ENCODE assay signal across 1 cellular context in the genomic region with DNA sequence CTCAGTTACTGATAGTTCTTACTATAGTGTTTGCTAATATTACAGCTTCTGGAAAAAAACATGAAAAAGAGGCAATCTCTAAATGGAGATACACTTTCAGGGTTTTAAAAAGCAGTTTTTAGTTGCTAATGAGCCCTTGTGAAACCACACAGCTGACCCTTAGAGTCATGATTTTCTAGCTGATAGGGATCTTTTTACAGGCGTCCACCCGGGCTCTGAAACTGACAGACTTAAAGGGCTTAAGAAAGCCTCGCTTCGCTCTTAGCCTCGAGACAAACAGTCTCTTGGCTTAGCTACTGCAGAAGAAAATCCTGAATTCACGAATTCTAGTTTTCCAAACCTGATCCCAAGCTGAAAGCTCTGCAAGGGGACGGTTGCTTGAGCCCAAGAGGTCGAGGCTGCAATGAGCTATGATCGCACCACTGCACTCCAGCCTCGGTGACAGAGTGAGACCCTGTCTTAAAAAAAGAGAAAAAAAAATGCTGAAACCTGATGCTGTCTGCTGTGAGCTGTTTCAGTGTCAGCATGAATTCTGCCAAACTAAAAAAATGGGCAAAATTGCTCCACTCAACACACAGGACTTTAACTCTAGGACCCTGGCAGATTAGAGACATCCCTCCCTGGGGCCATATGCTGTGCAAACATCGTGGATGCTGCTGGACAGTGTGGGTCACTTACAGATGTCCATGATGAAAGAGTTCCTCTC.
TF ChIP-seq lines count a peak whose summit lies in the region.

No MANE protein-coding gene starts in this region.

TF ChIP-seq in WTC11, 78 proteins besides CTCF, POLR2A, EP300 and RAD21:
- TF ChIP-seq, protein P1, sequence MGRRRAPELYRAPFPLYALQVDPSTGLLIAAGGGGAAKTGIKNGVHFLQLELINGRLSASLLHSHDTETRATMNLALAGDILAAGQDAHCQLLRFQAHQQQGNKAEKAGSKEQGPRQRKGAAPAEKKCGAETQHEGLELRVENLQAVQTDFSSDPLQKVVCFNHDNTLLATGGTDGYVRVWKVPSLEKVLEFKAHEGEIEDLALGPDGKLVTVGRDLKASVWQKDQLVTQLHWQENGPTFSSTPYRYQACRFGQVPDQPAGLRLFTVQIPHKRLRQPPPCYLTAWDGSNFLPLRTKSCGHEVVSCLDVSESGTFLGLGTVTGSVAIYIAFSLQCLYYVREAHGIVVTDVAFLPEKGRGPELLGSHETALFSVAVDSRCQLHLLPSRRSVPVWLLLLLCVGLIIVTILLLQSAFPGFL (CRISPR knock-in tag; IDR thresholded peaks at IDR 0.05; ENCODE audit: borderline replicate concordance), result no peak
- TF ChIP-seq SMAD4 (CRISPR knock-in tag; IDR thresholded peaks at IDR 0.05) (no peak), GTF2I (CRISPR knock-in tag; conservative IDR thresholded peaks at IDR 0.05) (no peak), MYBL2 (CRISPR knock-in tag; IDR thresholded peaks at IDR 0.05) (no peak), ZNF423 (CRISPR knock-in tag; IDR thresholded peaks at IDR 0.05) (no peak), GABPB1 (CRISPR knock-in tag; IDR thresholded peaks at IDR 0.05) (no peak), ESRRA (CRISPR knock-in tag; IDR thresholded peaks at IDR 0.05; ENCODE audit: borderline replicate concordance) (no peak), ZNF671 (CRISPR knock-in tag; IDR thresholded peaks at IDR 0.05) (no peak), FOXK1 (CRISPR knock-in tag; IDR thresholded peaks at IDR 0.05) (no peak), KAT7 (CRISPR knock-in tag; IDR thresholded peaks at IDR 0.05; ENCODE audit: borderline replicate concordance) (no peak), ZNF416 (CRISPR knock-in tag; IDR thresholded peaks at IDR 0.05) (no peak), ATF1 (CRISPR knock-in tag; IDR thresholded peaks at IDR 0.05) (no peak), CREM (CRISPR knock-in tag; IDR thresholded peaks at IDR 0.05) (no peak)
- TF ChIP-seq, protein P2, sequence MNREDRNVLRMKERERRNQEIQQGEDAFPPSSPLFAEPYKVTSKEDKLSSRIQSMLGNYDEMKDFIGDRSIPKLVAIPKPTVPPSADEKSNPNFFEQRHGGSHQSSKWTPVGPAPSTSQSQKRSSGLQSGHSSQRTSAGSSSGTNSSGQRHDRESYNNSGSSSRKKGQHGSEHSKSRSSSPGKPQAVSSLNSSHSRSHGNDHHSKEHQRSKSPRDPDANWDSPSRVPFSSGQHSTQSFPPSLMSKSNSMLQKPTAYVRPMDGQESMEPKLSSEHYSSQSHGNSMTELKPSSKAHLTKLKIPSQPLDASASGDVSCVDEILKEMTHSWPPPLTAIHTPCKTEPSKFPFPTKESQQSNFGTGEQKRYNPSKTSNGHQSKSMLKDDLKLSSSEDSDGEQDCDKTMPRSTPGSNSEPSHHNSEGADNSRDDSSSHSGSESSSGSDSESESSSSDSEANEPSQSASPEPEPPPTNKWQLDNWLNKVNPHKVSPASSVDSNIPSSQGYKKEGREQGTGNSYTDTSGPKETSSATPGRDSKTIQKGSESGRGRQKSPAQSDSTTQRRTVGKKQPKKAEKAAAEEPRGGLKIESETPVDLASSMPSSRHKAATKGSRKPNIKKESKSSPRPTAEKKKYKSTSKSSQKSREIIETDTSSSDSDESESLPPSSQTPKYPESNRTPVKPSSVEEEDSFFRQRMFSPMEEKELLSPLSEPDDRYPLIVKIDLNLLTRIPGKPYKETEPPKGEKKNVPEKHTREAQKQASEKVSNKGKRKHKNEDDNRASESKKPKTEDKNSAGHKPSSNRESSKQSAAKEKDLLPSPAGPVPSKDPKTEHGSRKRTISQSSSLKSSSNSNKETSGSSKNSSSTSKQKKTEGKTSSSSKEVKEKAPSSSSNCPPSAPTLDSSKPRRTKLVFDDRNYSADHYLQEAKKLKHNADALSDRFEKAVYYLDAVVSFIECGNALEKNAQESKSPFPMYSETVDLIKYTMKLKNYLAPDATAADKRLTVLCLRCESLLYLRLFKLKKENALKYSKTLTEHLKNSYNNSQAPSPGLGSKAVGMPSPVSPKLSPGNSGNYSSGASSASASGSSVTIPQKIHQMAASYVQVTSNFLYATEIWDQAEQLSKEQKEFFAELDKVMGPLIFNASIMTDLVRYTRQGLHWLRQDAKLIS (CRISPR knock-in tag; IDR thresholded peaks at IDR 0.05; ENCODE audit: borderline replicate concordance), result no peak
- TF ChIP-seq, protein P3, sequence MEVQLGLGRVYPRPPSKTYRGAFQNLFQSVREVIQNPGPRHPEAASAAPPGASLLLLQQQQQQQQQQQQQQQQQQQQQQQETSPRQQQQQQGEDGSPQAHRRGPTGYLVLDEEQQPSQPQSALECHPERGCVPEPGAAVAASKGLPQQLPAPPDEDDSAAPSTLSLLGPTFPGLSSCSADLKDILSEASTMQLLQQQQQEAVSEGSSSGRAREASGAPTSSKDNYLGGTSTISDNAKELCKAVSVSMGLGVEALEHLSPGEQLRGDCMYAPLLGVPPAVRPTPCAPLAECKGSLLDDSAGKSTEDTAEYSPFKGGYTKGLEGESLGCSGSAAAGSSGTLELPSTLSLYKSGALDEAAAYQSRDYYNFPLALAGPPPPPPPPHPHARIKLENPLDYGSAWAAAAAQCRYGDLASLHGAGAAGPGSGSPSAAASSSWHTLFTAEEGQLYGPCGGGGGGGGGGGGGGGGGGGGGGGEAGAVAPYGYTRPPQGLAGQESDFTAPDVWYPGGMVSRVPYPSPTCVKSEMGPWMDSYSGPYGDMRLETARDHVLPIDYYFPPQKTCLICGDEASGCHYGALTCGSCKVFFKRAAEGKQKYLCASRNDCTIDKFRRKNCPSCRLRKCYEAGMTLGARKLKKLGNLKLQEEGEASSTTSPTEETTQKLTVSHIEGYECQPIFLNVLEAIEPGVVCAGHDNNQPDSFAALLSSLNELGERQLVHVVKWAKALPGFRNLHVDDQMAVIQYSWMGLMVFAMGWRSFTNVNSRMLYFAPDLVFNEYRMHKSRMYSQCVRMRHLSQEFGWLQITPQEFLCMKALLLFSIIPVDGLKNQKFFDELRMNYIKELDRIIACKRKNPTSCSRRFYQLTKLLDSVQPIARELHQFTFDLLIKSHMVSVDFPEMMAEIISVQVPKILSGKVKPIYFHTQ (CRISPR knock-in tag; IDR thresholded peaks at IDR 0.05), result no peak
- TF ChIP-seq, protein P4, sequence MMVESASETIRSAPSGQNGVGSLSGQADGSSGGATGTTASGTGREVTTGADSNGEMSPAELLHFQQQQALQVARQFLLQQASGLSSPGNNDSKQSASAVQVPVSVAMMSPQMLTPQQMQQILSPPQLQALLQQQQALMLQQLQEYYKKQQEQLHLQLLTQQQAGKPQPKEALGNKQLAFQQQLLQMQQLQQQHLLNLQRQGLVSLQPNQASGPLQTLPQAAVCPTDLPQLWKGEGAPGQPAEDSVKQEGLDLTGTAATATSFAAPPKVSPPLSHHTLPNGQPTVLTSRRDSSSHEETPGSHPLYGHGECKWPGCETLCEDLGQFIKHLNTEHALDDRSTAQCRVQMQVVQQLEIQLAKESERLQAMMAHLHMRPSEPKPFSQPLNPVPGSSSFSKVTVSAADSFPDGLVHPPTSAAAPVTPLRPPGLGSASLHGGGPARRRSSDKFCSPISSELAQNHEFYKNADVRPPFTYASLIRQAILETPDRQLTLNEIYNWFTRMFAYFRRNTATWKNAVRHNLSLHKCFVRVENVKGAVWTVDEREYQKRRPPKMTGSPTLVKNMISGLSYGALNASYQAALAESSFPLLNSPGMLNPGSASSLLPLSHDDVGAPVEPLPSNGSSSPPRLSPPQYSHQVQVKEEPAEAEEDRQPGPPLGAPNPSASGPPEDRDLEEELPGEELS (CRISPR knock-in tag; IDR thresholded peaks at IDR 0.05), result no peak
- TF ChIP-seq, protein P5, sequence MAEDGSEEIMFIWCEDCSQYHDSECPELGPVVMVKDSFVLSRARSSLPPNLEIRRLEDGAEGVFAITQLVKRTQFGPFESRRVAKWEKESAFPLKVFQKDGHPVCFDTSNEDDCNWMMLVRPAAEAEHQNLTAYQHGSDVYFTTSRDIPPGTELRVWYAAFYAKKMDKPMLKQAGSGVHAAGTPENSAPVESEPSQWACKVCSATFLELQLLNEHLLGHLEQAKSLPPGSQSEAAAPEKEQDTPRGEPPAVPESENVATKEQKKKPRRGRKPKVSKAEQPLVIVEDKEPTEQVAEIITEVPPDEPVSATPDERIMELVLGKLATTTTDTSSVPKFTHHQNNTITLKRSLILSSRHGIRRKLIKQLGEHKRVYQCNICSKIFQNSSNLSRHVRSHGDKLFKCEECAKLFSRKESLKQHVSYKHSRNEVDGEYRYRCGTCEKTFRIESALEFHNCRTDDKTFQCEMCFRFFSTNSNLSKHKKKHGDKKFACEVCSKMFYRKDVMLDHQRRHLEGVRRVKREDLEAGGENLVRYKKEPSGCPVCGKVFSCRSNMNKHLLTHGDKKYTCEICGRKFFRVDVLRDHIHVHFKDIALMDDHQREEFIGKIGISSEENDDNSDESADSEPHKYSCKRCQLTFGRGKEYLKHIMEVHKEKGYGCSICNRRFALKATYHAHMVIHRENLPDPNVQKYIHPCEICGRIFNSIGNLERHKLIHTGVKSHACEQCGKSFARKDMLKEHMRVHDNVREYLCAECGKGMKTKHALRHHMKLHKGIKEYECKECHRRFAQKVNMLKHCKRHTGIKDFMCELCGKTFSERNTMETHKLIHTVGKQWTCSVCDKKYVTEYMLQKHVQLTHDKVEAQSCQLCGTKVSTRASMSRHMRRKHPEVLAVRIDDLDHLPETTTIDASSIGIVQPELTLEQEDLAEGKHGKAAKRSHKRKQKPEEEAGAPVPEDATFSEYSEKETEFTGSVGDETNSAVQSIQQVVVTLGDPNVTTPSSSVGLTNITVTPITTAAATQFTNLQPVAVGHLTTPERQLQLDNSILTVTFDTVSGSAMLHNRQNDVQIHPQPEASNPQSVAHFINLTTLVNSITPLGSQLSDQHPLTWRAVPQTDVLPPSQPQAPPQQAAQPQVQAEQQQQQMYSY (CRISPR knock-in tag; IDR thresholded peaks at IDR 0.05), result no peak
